Comparison of ENCODE assay signal across 15 cellular contexts in the genomic region with DNA sequence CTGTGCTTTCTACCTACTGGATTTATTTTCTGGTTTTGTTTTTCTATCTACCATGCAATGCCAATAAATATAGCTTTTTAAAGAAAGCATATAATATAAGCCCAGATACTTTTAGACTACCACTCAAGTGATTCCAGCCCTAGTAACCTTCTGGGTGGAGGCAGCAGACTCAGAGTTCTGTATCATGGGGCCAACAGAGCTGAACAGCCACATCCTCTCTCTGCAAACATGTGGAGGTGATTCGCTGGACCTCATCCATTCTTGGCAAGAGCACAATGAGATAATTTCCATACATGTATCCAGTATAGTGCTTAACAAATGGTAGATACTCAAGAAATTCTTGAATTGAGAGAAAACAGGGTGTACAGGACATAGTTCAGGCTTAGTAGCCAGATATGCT.
A peak's percentile ranks its signal among the peaks of the same experiment; 100 is the strongest.
DNase-seq lines count a peak whose midpoint lies in the region; ATAC-seq and TF ChIP-seq lines count a peak whose summit lies in the region.
"Had no signal": no experiment of that assay in that cellular context is flagged by ENCODE, and none has a peak within 500 bp of the region (broad histone marks: within the 10 kb centered on the region; RNA-seq: fewer than 3 reads in every experiment).

No MANE protein-coding gene starts in this region.

- H4K20me1 ChIP-seq in Karpas-422 (ENCODE audit: insufficient read depth, low read depth, low read length) = no peaks in the 10 kb centered on the region

- ATAC-seq in foreskin keratinocyte = no peak
- ATAC-seq: A549, K562 had no signal

- no peak for TF ChIP-seq CTCF in foreskin keratinocyte (conservative IDR thresholded peaks at IDR 0.05)

- peak overlapping the region; percentile 46 for H3K9ac ChIP-seq in Karpas-422 (ENCODE audit: low read length)

- peak; percentile 45 for DNase-seq in DMS79 (lab: John Stamatoyannopoulos, UW)
- peak; percentile 83 for DNase-seq in Karpas-422
- DNase-seq in astrocyte of the hippocampus (ENCODE audit: low read depth, low spot score) = peak; percentile 1
- DNase-seq in renal cortical epithelial cell (ENCODE audit: low read depth) = peak; percentile 42
- no peak for DNase-seq in HEK293T (ENCODE audit: extremely low spot score)
- DNase-seq in foreskin keratinocyte = no peak
- DNase-seq in activated CD4-positive, CD25-positive, alpha-beta regulatory T cell treated with anti-CD3 and anti-CD28 coated beads, Interleukin-2, amount 50 U/mL, for 72 hours = no peak
- DNase-seq: BE2C; CD4-positive, CD25-positive, alpha-beta regulatory T cell; DMS53; EL; HFFc6 had no signal

- POLR2A ChIA-PET in HEK293T (lab: Yijun Ruan, JAX) = no interaction called here

- no peaks in the 10 kb centered on the region for H3K9me2 ChIP-seq in Karpas-422 (replicated peaks; ENCODE audit: insufficient read depth, low read length)

- H3K79me2 ChIP-seq in Karpas-422 (ENCODE audit: low read length) = no peaks in the 10 kb centered on the region

- H3K27me3 ChIP-seq in Karpas-422 (ENCODE audit: low read length) (no peaks in the 10 kb centered on the region), foreskin keratinocyte (no peaks in the 10 kb centered on the region)
- H3K27me3 ChIP-seq: BE2C had no signal

- H3K4me3 ChIP-seq in Karpas-422 (ENCODE audit: low read length) = peak overlapping the region; percentile 17; the same call in 1 of the 2 replicates
- H3K4me3 ChIP-seq: A549, HAP-1, K562 had no signal

- peak overlapping the region; percentile 77 for H2AFZ ChIP-seq in Karpas-422 (ENCODE audit: low read length)

- peaks cover 85% of the 10 kb centered on the region for H3K4me1 ChIP-seq in Karpas-422 (ENCODE audit: low read length)
- no peaks in the 10 kb centered on the region for H3K4me1 ChIP-seq in foreskin keratinocyte
- H3K4me1 ChIP-seq: A549, HAP-1 had no signal

- H3K27ac ChIP-seq in Karpas-422 (ENCODE audit: low read length) = peak overlapping the region; percentile 92
- H3K27ac ChIP-seq in foreskin keratinocyte = no peak overlapping the region
- H3K27ac ChIP-seq: A549 had no signal

- H3K36me3 ChIP-seq in Karpas-422 (ENCODE audit: insufficient read depth, low read length) = no peaks in the 10 kb centered on the region
- H3K36me3 ChIP-seq: HAP-1 had no signal

- peak overlapping the region; percentile 59 for H3K4me2 ChIP-seq in Karpas-422 (ENCODE audit: low read depth, low read length, poor library complexity, severe bottlenecking)
- H3K4me2 ChIP-seq: A549 had no signal

- H3K9me3 ChIP-seq in Karpas-422 (ENCODE audit: low read length) = no peaks in the 10 kb centered on the region
- H3K9me3 ChIP-seq: A549, BE2C, HAP-1 had no signal

- CTCF ChIA-PET in HEK293T (lab: Yijun Ruan, JAX) = no interaction called here

TF ChIP-seq in HEK293T, 16 proteins besides CTCF, POLR2A, EP300 and RAD21:
- TF ChIP-seq BHLHE40 (IDR thresholded peaks at IDR 0.05; ENCODE audit: borderline replicate concordance) = no peak
- TF ChIP-seq SUZ12 (IDR thresholded peaks at IDR 0.05) = no peak
- TF ChIP-seq FOXA1 (IDR thresholded peaks at IDR 0.05) = no peak
- no peak for TF ChIP-seq ELF4 (IDR thresholded peaks at IDR 0.05)
- TF ChIP-seq ZNF384 (IDR thresholded peaks at IDR 0.05) = no peak
- TF ChIP-seq, protein P1, sequence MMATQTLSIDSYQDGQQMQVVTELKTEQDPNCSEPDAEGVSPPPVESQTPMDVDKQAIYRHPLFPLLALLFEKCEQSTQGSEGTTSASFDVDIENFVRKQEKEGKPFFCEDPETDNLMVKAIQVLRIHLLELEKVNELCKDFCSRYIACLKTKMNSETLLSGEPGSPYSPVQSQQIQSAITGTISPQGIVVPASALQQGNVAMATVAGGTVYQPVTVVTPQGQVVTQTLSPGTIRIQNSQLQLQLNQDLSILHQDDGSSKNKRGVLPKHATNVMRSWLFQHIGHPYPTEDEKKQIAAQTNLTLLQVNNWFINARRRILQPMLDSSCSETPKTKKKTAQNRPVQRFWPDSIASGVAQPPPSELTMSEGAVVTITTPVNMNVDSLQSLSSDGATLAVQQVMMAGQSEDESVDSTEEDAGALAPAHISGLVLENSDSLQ (IDR thresholded peaks at IDR 0.05) = no peak
- TF ChIP-seq ARNT (IDR thresholded peaks at IDR 0.05) = no peak
- no peak for TF ChIP-seq HDGF (IDR thresholded peaks at IDR 0.05; ENCODE audit: borderline replicate concordance)
- no peak for TF ChIP-seq LEF1 (IDR thresholded peaks at IDR 0.05; ENCODE audit: borderline replicate concordance)
TF ChIP-seq in HEK293T: peak in this region for 0.

Comparison
In these comparisons a context has a peak if more than half of its experiments do, and no peak if none do; other contexts are left out.
1. DNase-seq: peak in DMS79 (single experiment), Karpas-422 (single experiment), astrocyte of the hippocampus (single experiment) and renal cortical epithelial cell (single experiment); none in HEK293T (single experiment), foreskin keratinocyte (0 of 2) and activated CD4-positive, CD25-positive, alpha-beta regulatory T cell treated with anti-CD3 and anti-CD28 coated beads, Interleukin-2, amount 50 U/mL, for 72 hours (single experiment).